In genomic region chr12:562634-563033, GRCh38 we compare ENCODE assay signal across 15 cellular contexts.
DNase-seq lines count a peak whose midpoint lies in the region; ATAC-seq and TF ChIP-seq lines count a peak whose summit lies in the region.
"Had no signal": no experiment of that assay in that cellular context is flagged by ENCODE, and none has a peak within 500 bp of the region (broad histone marks: within the 10 kb centered on the region; RNA-seq: fewer than 3 reads in every experiment).

No MANE protein-coding gene starts in this region.

- no peak overlapping the region for H3K4me3 ChIP-seq in NT2/D1 (ENCODE audit: insufficient read length, low read depth)
- no peak overlapping the region for H3K4me3 ChIP-seq in effector memory CD4-positive, alpha-beta T cell (ENCODE audit: insufficient read depth, low read depth, low read length, poor library complexity, severe bottlenecking)
- H3K4me3 ChIP-seq: colonic mucosa had no signal

- CTCF ChIA-PET in activated CD8-positive, alpha-beta memory T cell treated with anti-CD3 and anti-CD28 coated beads, Interleukin-2, amount 10 ng/mL, durations not matched to agents 7 days and 5 days (lab: Charles Lee) = no interaction called here

- H3K36me3 Mint-ChIP-seq in activated CD8-positive, alpha-beta memory T cell treated with anti-CD3 and anti-CD28 coated beads, Interleukin-2, amount 10 ng/mL, durations not matched to agents 7 days and 5 days = no peaks in the 10 kb centered on the region
- H3K36me3 Mint-ChIP-seq in stimulated activated memory B cell treated with anti-CD40 and anti-IgM and Interleukin-4, amounts not matched to agents 10 μg/mL and 1 μg/mL and 100 μg/mL, for 72 hours = peaks cover 4% of the 10 kb centered on the region
- no peaks in the 10 kb centered on the region for H3K36me3 Mint-ChIP-seq in mesothelial cell of epicardium
- H3K36me3 Mint-ChIP-seq: IgD-negative memory B cell had no signal

- no peaks in the 10 kb centered on the region for H3K9me3 ChIP-seq in NT2/D1 (ENCODE audit: insufficient read depth, low read length)
- H3K9me3 ChIP-seq in effector memory CD4-positive, alpha-beta T cell (ENCODE audit: control insufficient read depth, low read length) = no peaks in the 10 kb centered on the region
- H3K9me3 ChIP-seq: colonic mucosa had no signal

- H3K4me3 Mint-ChIP-seq in activated CD8-positive, alpha-beta memory T cell treated with anti-CD3 and anti-CD28 coated beads, Interleukin-2, amount 10 ng/mL, durations not matched to agents 7 days and 5 days = no peak overlapping the region
- H3K4me3 Mint-ChIP-seq in stimulated activated memory B cell treated with anti-CD40 and anti-IgM and Interleukin-4, amounts not matched to agents 10 μg/mL and 1 μg/mL and 100 μg/mL, for 72 hours = no peak overlapping the region
- no peak overlapping the region for H3K4me3 Mint-ChIP-seq in mesothelial cell of epicardium

- H3K27me3 ChIP-seq in NT2/D1 (ENCODE audit: insufficient read depth, insufficient read length) = no peaks in the 10 kb centered on the region
- no peaks in the 10 kb centered on the region for H3K27me3 ChIP-seq in effector memory CD4-positive, alpha-beta T cell (replicated peaks; ENCODE audit: control insufficient read depth, insufficient read depth, low read length, poor library complexity, severe bottlenecking)
- H3K27me3 ChIP-seq: colonic mucosa had no signal

- no peak for TF ChIP-seq CTCF in mesothelial cell of epicardium (IDR thresholded peaks at IDR 0.05; ENCODE audit: unreplicated experiment)

- peaks cover 11% of the 10 kb centered on the region for H3K4me1 ChIP-seq in NT2/D1 (ENCODE audit: insufficient read depth, insufficient read length)
- peaks cover 45% of the 10 kb centered on the region for H3K4me1 ChIP-seq in effector memory CD4-positive, alpha-beta T cell (ENCODE audit: control insufficient read depth, insufficient read depth, low read length, poor library complexity, severe bottlenecking)
- H3K4me1 ChIP-seq: colonic mucosa had no signal

- peak overlapping the region; percentile 91 for H3K27ac Mint-ChIP-seq in activated CD8-positive, alpha-beta memory T cell treated with anti-CD3 and anti-CD28 coated beads, Interleukin-2, amount 10 ng/mL, durations not matched to agents 7 days and 5 days
- peak overlapping the region; percentile 24 for H3K27ac Mint-ChIP-seq in stimulated activated memory B cell treated with anti-CD40 and anti-IgM and Interleukin-4, amounts not matched to agents 10 μg/mL and 1 μg/mL and 100 μg/mL, for 72 hours
- no peak overlapping the region for H3K27ac Mint-ChIP-seq in mesothelial cell of epicardium

- H3K9me3 Mint-ChIP-seq in activated CD8-positive, alpha-beta memory T cell treated with anti-CD3 and anti-CD28 coated beads, Interleukin-2, amount 10 ng/mL, durations not matched to agents 7 days and 5 days (ENCODE audit: low read depth) = no peaks in the 10 kb centered on the region
- no peaks in the 10 kb centered on the region for H3K9me3 Mint-ChIP-seq in stimulated activated memory B cell treated with anti-CD40 and anti-IgM and Interleukin-4, amounts not matched to agents 10 μg/mL and 1 μg/mL and 100 μg/mL, for 72 hours
- H3K9me3 Mint-ChIP-seq in mesothelial cell of epicardium = no peaks in the 10 kb centered on the region
- H3K9me3 Mint-ChIP-seq: activated T-cell treated with anti-CD3 and anti-CD28 coated beads, Interleukin-2, amount 50 U/mL, for 4 hours; IgD-negative memory B cell had no signal

- peaks cover 39% of the 10 kb centered on the region for H3K4me1 Mint-ChIP-seq in activated CD8-positive, alpha-beta memory T cell treated with anti-CD3 and anti-CD28 coated beads, Interleukin-2, amount 10 ng/mL, durations not matched to agents 7 days and 5 days
- peaks cover 33% of the 10 kb centered on the region for H3K4me1 Mint-ChIP-seq in stimulated activated memory B cell treated with anti-CD40 and anti-IgM and Interleukin-4, amounts not matched to agents 10 μg/mL and 1 μg/mL and 100 μg/mL, for 72 hours
- H3K4me1 Mint-ChIP-seq in mesothelial cell of epicardium = no peaks in the 10 kb centered on the region

- ATAC-seq in activated CD8-positive, alpha-beta memory T cell treated with anti-CD3 and anti-CD28 coated beads, Interleukin-2, amount 10 ng/mL, durations not matched to agents 7 days and 5 days = no peak
- ATAC-seq in stimulated activated memory B cell treated with anti-CD40 and anti-IgM and Interleukin-4, amounts not matched to agents 10 μg/mL and 1 μg/mL and 100 μg/mL, for 72 hours = no peak
- no peak for ATAC-seq in HG03159 (IDR thresholded peaks at IDR 0.05; ENCODE audit: unreplicated experiment)

- H3K9ac ChIP-seq in NT2/D1 (ENCODE audit: insufficient read length, low read depth) = peak overlapping the region; percentile 2

- peaks cover 2% of the 10 kb centered on the region for H3K27me3 Mint-ChIP-seq in activated CD8-positive, alpha-beta memory T cell treated with anti-CD3 and anti-CD28 coated beads, Interleukin-2, amount 10 ng/mL, durations not matched to agents 7 days and 5 days
- H3K27me3 Mint-ChIP-seq in stimulated activated memory B cell treated with anti-CD40 and anti-IgM and Interleukin-4, amounts not matched to agents 10 μg/mL and 1 μg/mL and 100 μg/mL, for 72 hours = peaks cover 12% of the 10 kb centered on the region
- peaks cover 15% of the 10 kb centered on the region for H3K27me3 Mint-ChIP-seq in mesothelial cell of epicardium (ENCODE audit: low read depth)
- H3K27me3 Mint-ChIP-seq: IgD-negative memory B cell had no signal

- peak overlapping the region; percentile 73 for H3K27ac ChIP-seq in effector memory CD4-positive, alpha-beta T cell (ENCODE audit: insufficient read depth, low read length, poor library complexity, severe bottlenecking)
- H3K27ac ChIP-seq: epithelial cell of prostate had no signal

- peaks cover 68% of the 10 kb centered on the region for H3K36me3 ChIP-seq in NT2/D1 (ENCODE audit: insufficient read depth, insufficient read length, low read length)
- H3K36me3 ChIP-seq in effector memory CD4-positive, alpha-beta T cell (ENCODE audit: control insufficient read depth, insufficient read depth, low read length) = no peaks in the 10 kb centered on the region
- H3K36me3 ChIP-seq: colonic mucosa had no signal

- DNase-seq in activated CD8-positive, alpha-beta memory T cell treated with anti-CD3 and anti-CD28 coated beads, Interleukin-2, amount 10 ng/mL, durations not matched to agents 7 days and 5 days = no peak
- DNase-seq in activated CD8-positive, alpha-beta memory T cell treated with anti-CD3 and anti-CD28 coated beads, Interleukin-2, amount 50 U/mL, for 48 hours = no peak
- DNase-seq in NT2/D1 (ENCODE audit: low read depth, low spot score) (no peak), HuH-7 (ENCODE audit: low spot score) (no peak), mesothelial cell of epicardium (ENCODE audit: low spot score in 2 of 2, unreplicated experiment in 2 of 2) (no peak)
- no peak for DNase-seq in effector memory CD4-positive, alpha-beta T cell
- DNase-seq: colonic mucosa, NCI-H2107, NCI-H748 treated with DMSO at 0.1 percent for 48 hours, SW 1271 had no signal
